ENCODE assay signal across 19 cellular contexts in the genomic region with DNA sequence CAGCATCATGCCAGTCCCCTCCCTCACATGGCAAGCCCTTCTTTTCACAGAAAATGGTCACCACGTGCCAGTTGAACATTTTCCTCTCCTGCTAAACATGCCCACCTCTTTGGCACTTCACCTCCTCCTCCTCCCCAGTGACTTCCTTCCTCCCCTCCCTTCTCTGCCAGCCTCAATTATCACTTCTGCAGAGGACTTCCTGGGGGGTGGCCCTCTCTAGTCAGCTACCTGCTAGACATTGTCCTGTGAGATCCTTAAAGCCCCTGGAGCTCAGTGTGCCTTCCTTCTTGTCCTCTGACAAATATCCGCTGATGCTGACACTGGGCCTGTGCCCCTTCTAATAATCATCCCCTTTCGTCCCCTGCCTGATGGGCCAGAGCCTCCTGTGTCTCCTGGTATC. TPM values are rescaled to one million over a fixed set of nuclear protein-coding genes. Genes with fewer than 3 reads are reported as not detected.
DNase-seq lines count a peak whose midpoint lies in the region; ATAC-seq and TF ChIP-seq lines count a peak whose summit lies in the region.
"Had no signal": no experiment of that assay in that cellular context is flagged by ENCODE, and none has a peak within 500 bp of the region (broad histone marks: within the 10 kb centered on the region; RNA-seq: fewer than 3 reads in every experiment).

No MANE protein-coding gene starts in this region.

- H3K4me1 ChIP-seq in endodermal cell (ENCODE audit: control insufficient read depth, insufficient read depth, low read length) = peaks cover 12% of the 10 kb centered on the region
- no peaks in the 10 kb centered on the region for H3K4me1 ChIP-seq in breast epithelium
- H3K4me1 ChIP-seq in stomach = peaks cover 0 to 5% (median 0%) of the 10 kb centered on the region in 4 donors
- H3K4me1 ChIP-seq: HAP-1 had no signal

- TF ChIP-seq CTCF in activated CD8-positive, alpha-beta T cell treated with anti-CD3 and anti-CD28 coated beads for 36 hours (IDR thresholded peaks at IDR 0.05) = no peak
- no peak for TF ChIP-seq CTCF in endodermal cell (conservative IDR thresholded peaks at IDR 0.05)
- no peak for TF ChIP-seq CTCF in breast epithelium (IDR thresholded peaks at IDR 0.05)
- TF ChIP-seq CTCF in stomach (IDR thresholded peaks at IDR 0.05) = no peak

- intact Hi-C loops in activated CD8-positive, alpha-beta T cell treated with anti-CD3 and anti-CD28 coated beads for 36 hours (cut with micrococcal nuclease) = no loop called here
- intact Hi-C loops in breast epithelium (cut with DNase I; ENCODE audit: low total_unique reads) (no loop called here), stomach (cut with DNase I; ENCODE audit: low total_unique reads) (no loop called here)

- no peak for DNase-seq in activated CD8-positive, alpha-beta T cell treated with anti-CD3 and anti-CD28 coated beads, Interleukin-2, amount 10 ng/mL, durations not matched to agents 7 days and 5 days
- DNase-seq in activated CD8-positive, alpha-beta T cell treated with anti-CD3 and anti-CD28 coated beads for 36 hours = no peak
- DNase-seq in KBM-7 = peak; percentile 9
- DNase-seq in endodermal cell = peak; percentile 63
- DNase-seq in stimulated activated naive CD8-positive, alpha-beta T cell treated with anti-CD3 and anti-CD28 coated beads, Interleukin-15, amount 100 ng/mL, for 72 hours = no peak
- DNase-seq in breast epithelium (ENCODE audit: low spot score in 2 of 2) = no peak
- DNase-seq in stomach = no peak
- DNase-seq: CD4-positive, alpha-beta T cell; DMS153; GF-D8; NCI-H187; NCI-H2107; NCI-H510A; NCI-H774; PC-9; SIG-M5 had no signal

- H3K27ac ChIP-seq in endodermal cell (ENCODE audit: low read depth, low read length) (no peak overlapping the region), breast epithelium (no peak overlapping the region), stomach (no peak overlapping the region)
- H3K27ac ChIP-seq: PC-9, RWPE1 had no signal

- no peak for TF ChIP-seq POLR2A in breast epithelium (IDR thresholded peaks at IDR 0.05)
- no peak for TF ChIP-seq POLR2A in stomach (IDR thresholded peaks at IDR 0.05)

- TF ChIP-seq EP300 in stomach (IDR thresholded peaks at IDR 0.05) = no peak

- no peaks in the 10 kb centered on the region for H3K9me3 Mint-ChIP-seq in activated CD8-positive, alpha-beta T cell treated with anti-CD3 and anti-CD28 coated beads, Interleukin-2, amount 10 ng/mL, durations not matched to agents 7 days and 5 days (ENCODE audit: insufficient read depth)
- no peaks in the 10 kb centered on the region for H3K9me3 Mint-ChIP-seq in activated CD8-positive, alpha-beta T cell treated with anti-CD3 and anti-CD28 coated beads for 36 hours
- H3K9me3 Mint-ChIP-seq in endodermal cell = no peaks in the 10 kb centered on the region
- H3K9me3 Mint-ChIP-seq in stimulated activated naive CD8-positive, alpha-beta T cell treated with anti-CD3 and anti-CD28 coated beads, Interleukin-15, amount 100 ng/mL, for 72 hours = no peaks in the 10 kb centered on the region
- H3K9me3 Mint-ChIP-seq: CD4-positive, alpha-beta T cell had no signal

- peaks cover 12% of the 10 kb centered on the region for H3K4me1 Mint-ChIP-seq in activated CD8-positive, alpha-beta T cell treated with anti-CD3 and anti-CD28 coated beads, Interleukin-2, amount 10 ng/mL, durations not matched to agents 7 days and 5 days (ENCODE audit: low read depth)
- H3K4me1 Mint-ChIP-seq in activated CD8-positive, alpha-beta T cell treated with anti-CD3 and anti-CD28 coated beads for 36 hours (ENCODE audit: low read depth) = peaks cover 14% of the 10 kb centered on the region
- H3K4me1 Mint-ChIP-seq in endodermal cell = peaks cover 38% of the 10 kb centered on the region
- peaks cover 10% of the 10 kb centered on the region for H3K4me1 Mint-ChIP-seq in stimulated activated naive CD8-positive, alpha-beta T cell treated with anti-CD3 and anti-CD28 coated beads, Interleukin-15, amount 100 ng/mL, for 72 hours

- peak overlapping the region; percentile 27 for H3K27ac Mint-ChIP-seq in activated CD8-positive, alpha-beta T cell treated with anti-CD3 and anti-CD28 coated beads, Interleukin-2, amount 10 ng/mL, durations not matched to agents 7 days and 5 days
- H3K27ac Mint-ChIP-seq in activated CD8-positive, alpha-beta T cell treated with anti-CD3 and anti-CD28 coated beads for 36 hours = no peak overlapping the region
- no peak overlapping the region for H3K27ac Mint-ChIP-seq in endodermal cell
- H3K27ac Mint-ChIP-seq in stimulated activated naive CD8-positive, alpha-beta T cell treated with anti-CD3 and anti-CD28 coated beads, Interleukin-15, amount 100 ng/mL, for 72 hours = peak overlapping the region; percentile 39 to 42
- H3K27ac Mint-ChIP-seq: B cell; CD4-positive, alpha-beta T cell had no signal

- no peak overlapping the region for H3K9ac ChIP-seq in endodermal cell (ENCODE audit: extremely low read depth, low read length, poor library complexity, severe bottlenecking)

- H3K36me3 ChIP-seq in endodermal cell (ENCODE audit: control insufficient read depth, insufficient read depth, low read length) = no peaks in the 10 kb centered on the region
- no peaks in the 10 kb centered on the region for H3K36me3 ChIP-seq in breast epithelium
- no peaks in the 10 kb centered on the region for H3K36me3 ChIP-seq in stomach
- H3K36me3 ChIP-seq: HAP-1 had no signal

- no peaks in the 10 kb centered on the region for H3K9me3 ChIP-seq in endodermal cell (ENCODE audit: control insufficient read depth, low read length)
- H3K9me3 ChIP-seq in breast epithelium = no peaks in the 10 kb centered on the region
- no peaks in the 10 kb centered on the region for H3K9me3 ChIP-seq in stomach
- H3K9me3 ChIP-seq: HAP-1 had no signal

- ATAC-seq in activated CD8-positive, alpha-beta T cell treated with anti-CD3 and anti-CD28 coated beads, Interleukin-2, amount 10 ng/mL, durations not matched to agents 7 days and 5 days = no peak
- ATAC-seq in activated CD8-positive, alpha-beta T cell treated with anti-CD3 and anti-CD28 coated beads for 36 hours = no peak
- no peak for ATAC-seq in stimulated activated naive CD8-positive, alpha-beta T cell treated with anti-CD3 and anti-CD28 coated beads, Interleukin-15, amount 100 ng/mL, for 72 hours

- 56 to 57% methylated on average over 3 of the region's 3 CpGs for WGBS in endodermal cell (ENCODE audit: insufficient coverage in 1 of 2, insufficient read length in 1 of 2), 2 experiments
- WGBS in stomach, 5 donors = 58 to 78% (median 67%) methylated on average over 3 of the region's 3 CpGs

- in situ Hi-C loops in KBM-7 (cut with MboI; ENCODE audit: low pct_unique_long_range_greater_than_20kb, low sequenced_read_pairs) = no loop called here

- no peaks in the 10 kb centered on the region for H3K36me3 Mint-ChIP-seq in activated CD8-positive, alpha-beta T cell treated with anti-CD3 and anti-CD28 coated beads, Interleukin-2, amount 10 ng/mL, durations not matched to agents 7 days and 5 days (ENCODE audit: low read depth)
- no peaks in the 10 kb centered on the region for H3K36me3 Mint-ChIP-seq in activated CD8-positive, alpha-beta T cell treated with anti-CD3 and anti-CD28 coated beads for 36 hours (ENCODE audit: low read depth)
- no peaks in the 10 kb centered on the region for H3K36me3 Mint-ChIP-seq in endodermal cell (ENCODE audit: low read depth)

- CTCF ChIA-PET in activated CD8-positive, alpha-beta T cell treated with anti-CD3 and anti-CD28 coated beads, Interleukin-2, amount 10 ng/mL, durations not matched to agents 7 days and 5 days (lab: Charles Lee) = no interaction called here
- CTCF ChIA-PET in activated CD8-positive, alpha-beta T cell treated with anti-CD3 and anti-CD28 coated beads for 36 hours (lab: Charles Lee) = interaction anchor here (2.5 kb wide), 1 partner anchor 213 kb away, joined by 5 read pairs; no protein-coding TSS in a partner anchor

- H3K4me3 ChIP-seq in endodermal cell (ENCODE audit: low read length) (no peak overlapping the region), breast epithelium (no peak overlapping the region), stomach (no peak overlapping the region)
- H3K4me3 ChIP-seq: HAP-1, PC-9 had no signal

- POLR2A ChIA-PET in activated CD8-positive, alpha-beta T cell treated with anti-CD3 and anti-CD28 coated beads, Interleukin-2, amount 10 ng/mL, durations not matched to agents 7 days and 5 days (lab: Charles Lee) = no interaction called here
- POLR2A ChIA-PET in activated CD8-positive, alpha-beta T cell treated with anti-CD3 and anti-CD28 coated beads for 36 hours (lab: Charles Lee) = no interaction called here

- peaks cover 2% of the 10 kb centered on the region for H3K27me3 Mint-ChIP-seq in activated CD8-positive, alpha-beta T cell treated with anti-CD3 and anti-CD28 coated beads, Interleukin-2, amount 10 ng/mL, durations not matched to agents 7 days and 5 days (ENCODE audit: low read depth)
- no peaks in the 10 kb centered on the region for H3K27me3 Mint-ChIP-seq in activated CD8-positive, alpha-beta T cell treated with anti-CD3 and anti-CD28 coated beads for 36 hours
- H3K27me3 Mint-ChIP-seq in endodermal cell (ENCODE audit: insufficient read depth) = no peaks in the 10 kb centered on the region
- H3K27me3 Mint-ChIP-seq in stimulated activated naive CD8-positive, alpha-beta T cell treated with anti-CD3 and anti-CD28 coated beads, Interleukin-15, amount 100 ng/mL, for 72 hours = no peaks in the 10 kb centered on the region
- H3K27me3 Mint-ChIP-seq: B cell had no signal

- no peak overlapping the region for H3K4me3 Mint-ChIP-seq in activated CD8-positive, alpha-beta T cell treated with anti-CD3 and anti-CD28 coated beads, Interleukin-2, amount 10 ng/mL, durations not matched to agents 7 days and 5 days
- H3K4me3 Mint-ChIP-seq in activated CD8-positive, alpha-beta T cell treated with anti-CD3 and anti-CD28 coated beads for 36 hours = no peak overlapping the region
- no peak overlapping the region for H3K4me3 Mint-ChIP-seq in endodermal cell
- no peak overlapping the region for H3K4me3 Mint-ChIP-seq in stimulated activated naive CD8-positive, alpha-beta T cell treated with anti-CD3 and anti-CD28 coated beads, Interleukin-15, amount 100 ng/mL, for 72 hours
- H3K4me3 Mint-ChIP-seq: B cell; CD4-positive, alpha-beta T cell had no signal

- no peaks in the 10 kb centered on the region for H3K27me3 ChIP-seq in endodermal cell (ENCODE audit: control insufficient read depth, insufficient read depth, low read length, poor library complexity, severe bottlenecking)
- H3K27me3 ChIP-seq in breast epithelium = no peaks in the 10 kb centered on the region
- peaks cover 0 to 13% (median 0%) of the 10 kb centered on the region in 3 donors for H3K27me3 ChIP-seq in stomach

RNA-seq across cellular contexts. Expression of gene E2F8, which starts 43.3 kb away (rescaled TPM):
- 10 to 100 TPM; 44.4 to 46.5 TPM for total RNA-seq in activated CD8-positive, alpha-beta T cell treated with anti-CD3 and anti-CD28 coated beads, Interleukin-2, amount 10 ng/mL, durations not matched to agents 7 days and 5 days
- 10 to 100 TPM; 12.9 to 13.1 TPM for total RNA-seq in activated CD8-positive, alpha-beta T cell treated with anti-CD3 and anti-CD28 coated beads for 36 hours
- total RNA-seq in endodermal cell (10 to 100 TPM; 10.5 to 12.2 TPM), breast epithelium (under 1 TPM in 1 of 3 donors, not detected in 2; 0.64 TPM), stomach (10 to 100 TPM in 1 of 5 donors, 1 to 10 TPM in 3, under 1 TPM in 1; 0.89 to 13.0 (median 8.4) TPM)
- polyA plus RNA-seq in endodermal cell (2013, experiment 1 of 2) = 6.5 TPM
- polyA plus RNA-seq in endodermal cell (2013, experiment 2 of 2) = 6.0 TPM
- 1 to 10 TPM in 2 of 3 donors, under 1 TPM in 1; 0.92 to 2.7 (median 1.8) TPM for polyA plus RNA-seq in stomach
- total RNA-seq: CD4-positive, alpha-beta T cell had no signal

Comparison
In these comparisons a context has a peak if more than half of its experiments do, and no peak if none do; other contexts are left out.
1. H3K27ac Mint-ChIP-seq: peak in activated CD8-positive, alpha-beta T cell treated with anti-CD3 and anti-CD28 coated beads, Interleukin-2, amount 10 ng/mL, durations not matched to agents 7 days and 5 days (single experiment) and stimulated activated naive CD8-positive, alpha-beta T cell treated with anti-CD3 and anti-CD28 coated beads, Interleukin-15, amount 100 ng/mL, for 72 hours (2 of 2); none in activated CD8-positive, alpha-beta T cell treated with anti-CD3 and anti-CD28 coated beads for 36 hours (single experiment) and endodermal cell (single experiment).
2. DNase-seq: peak in KBM-7 (single experiment) and endodermal cell (single experiment); none in activated CD8-positive, alpha-beta T cell treated with anti-CD3 and anti-CD28 coated beads, Interleukin-2, amount 10 ng/mL, durations not matched to agents 7 days and 5 days (single experiment), activated CD8-positive, alpha-beta T cell treated with anti-CD3 and anti-CD28 coated beads for 36 hours (single experiment), stimulated activated naive CD8-positive, alpha-beta T cell treated with anti-CD3 and anti-CD28 coated beads, Interleukin-15, amount 100 ng/mL, for 72 hours (0 of 2), breast epithelium (0 of 2) and stomach (single experiment).